15 cellular contexts compared by ENCODE assay signal in the genomic region with DNA sequence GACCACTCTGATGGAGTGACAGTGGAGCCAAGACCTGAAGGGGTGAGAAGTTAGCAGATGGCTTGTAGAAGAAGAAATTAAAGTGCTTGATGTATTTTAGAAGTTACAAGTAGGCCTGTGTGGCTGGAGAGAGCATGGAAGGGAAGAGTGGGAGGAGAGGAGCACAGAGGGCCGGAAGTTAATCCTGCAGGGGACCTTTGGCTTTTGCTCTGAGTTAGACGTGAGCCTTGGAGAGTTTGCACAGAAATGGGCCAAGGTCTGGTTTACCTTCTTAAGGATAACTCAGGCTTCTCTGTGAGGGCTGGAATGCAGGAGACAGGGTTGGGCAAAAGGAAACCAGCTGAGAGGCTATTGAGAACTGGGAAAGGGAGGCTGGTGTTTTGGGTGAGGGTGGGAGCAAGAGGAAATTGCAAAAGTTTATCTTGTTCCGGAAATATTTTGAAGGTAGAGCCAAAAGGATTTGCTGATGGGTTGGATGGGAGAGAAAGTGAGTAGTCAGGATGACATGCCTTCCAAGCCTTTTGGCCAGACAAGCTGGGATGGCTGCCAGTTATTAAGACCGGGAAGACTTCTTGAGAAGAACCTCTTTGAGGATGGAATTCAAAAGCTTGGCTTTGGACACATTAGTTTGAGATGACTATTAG. TPM values are rescaled to one million over a fixed set of nuclear protein-coding genes. Genes with fewer than 3 reads are reported as not detected.
A peak's percentile ranks its signal among the peaks of the same experiment; 100 is the strongest.
DNase-seq lines count a peak whose midpoint lies in the region; FAIRE-seq and TF ChIP-seq lines count a peak whose summit lies in the region.
"Had no signal": no experiment of that assay in that cellular context is flagged by ENCODE, and none has a peak within 500 bp of the region (broad histone marks: within the 10 kb centered on the region; RNA-seq: fewer than 3 reads in every experiment).

No MANE protein-coding gene starts in this region.

- no TSS peak for BruUV-seq in endothelial cell of umbilical vein (replicated peaks; lab: Mats Ljungman, UMichigan)

- H3K27ac Mint-ChIP-seq in progenitor cell of endocrine pancreas = no peak overlapping the region

- no peaks in the 10 kb centered on the region for H3K9me3 Mint-ChIP-seq in progenitor cell of endocrine pancreas (ENCODE audit: low read depth)

- DNase-seq in AG10803 (ENCODE audit: low read depth) (peak; percentile 87), NCI-H226 (peak; percentile 98), endothelial cell of umbilical vein (ENCODE audit: low read depth, low spot score) (peak; percentile 30), keratinocyte (ENCODE audit: low read depth, low spot score) (no peak), progenitor cell of endocrine pancreas (ENCODE audit: low spot score, unreplicated experiment) (no peak), NCI-H446 (lab: John Stamatoyannopoulos, UW) (no peak)
- DNase-seq in stimulated activated CD4-positive, alpha-beta T cell treated with anti-CD3 and anti-CD28 coated beads, Interleukin-15, amount 100 ng/mL, for 24 hours = no peak
- no peak for DNase-seq in stimulated activated CD4-positive, alpha-beta T cell treated with anti-CD3 and anti-CD28 coated beads, Interleukin-2, amount 100 ng/mL, for 24 hours
- DNase-seq: activated T-cell treated with anti-CD3 and anti-CD28 coated beads for 4 hours; effector CD4-positive, alpha-beta T cell; GDM1; NCI-H1417; NCI-H526 had no signal

- dilution Hi-C loops in endothelial cell of umbilical vein (cut with MboI; ENCODE audit: extremely low pct_ligation_motif_present, low sequenced_read_pairs) (loop anchor here (25.0 kb wide), 1 partner anchor 114 kb away; no protein-coding TSS in a partner anchor), keratinocyte (cut with MboI; ENCODE audit: extremely low pct_ligation_motif_present, low sequenced_read_pairs) (no loop called here)

- peaks cover 4% of the 10 kb centered on the region for H3K4me1 Mint-ChIP-seq in progenitor cell of endocrine pancreas (ENCODE audit: low read depth)

- no peaks in the 10 kb centered on the region for H3K79me2 ChIP-seq in endothelial cell of umbilical vein (ENCODE audit: control insufficient read depth, insufficient read depth, low read length)
- no peaks in the 10 kb centered on the region for H3K79me2 ChIP-seq in keratinocyte (ENCODE audit: control insufficient read depth, insufficient read depth, low read length)

- H3K27me3 ChIP-seq in endothelial cell of umbilical vein (ENCODE audit: control insufficient read depth in 2 of 2, insufficient read depth in 2 of 2, low read length in 2 of 2) (no peaks in the 10 kb centered on the region), keratinocyte (ENCODE audit: control insufficient read depth, extremely low read depth, insufficient read depth, low read length) (no peaks in the 10 kb centered on the region)

- CTCF ChIA-PET in endothelial cell of umbilical vein (lab: Charles Lee) = no interaction called here

- TF ChIP-seq POLR2A in endothelial cell of umbilical vein (IDR thresholded peaks at IDR 0.05; ENCODE audit: low read depth, low read length) = no peak

- H3K27me3 Mint-ChIP-seq in progenitor cell of endocrine pancreas = peaks cover 14% of the 10 kb centered on the region

- peak overlapping the region; percentile 23 for H3K4me2 ChIP-seq in endothelial cell of umbilical vein (ENCODE audit: insufficient read depth, low read length)
- H3K4me2 ChIP-seq in keratinocyte (ENCODE audit: control insufficient read depth, extremely low read depth, insufficient read depth, low read depth, low read length) = peak overlapping the region; percentile 9

- H3K4me3 Mint-ChIP-seq in progenitor cell of endocrine pancreas (ENCODE audit: low read depth) = no peak overlapping the region

- FAIRE-seq in endothelial cell of umbilical vein (lab: Jason Lieb, UNC) (peak; percentile 42), keratinocyte (lab: Jason Lieb, UNC) (peak; percentile 94)
- FAIRE-seq: GM18507 had no signal

- H2AFZ ChIP-seq in endothelial cell of umbilical vein (ENCODE audit: low read depth, low read length) (peak overlapping the region; percentile 1), keratinocyte (ENCODE audit: control insufficient read depth, low read length) (peak overlapping the region; percentile 28)

- H3K9me3 ChIP-seq in endothelial cell of umbilical vein (replicated peaks; ENCODE audit: control insufficient read depth, insufficient read depth, low read length) (no peaks in the 10 kb centered on the region), keratinocyte (ENCODE audit: control insufficient read depth, low read depth, low read length) (no peaks in the 10 kb centered on the region)

- H3K9ac ChIP-seq in endothelial cell of umbilical vein (replicated peaks; ENCODE audit: extremely low read depth, insufficient read depth, low read length) (no peak overlapping the region), keratinocyte (ENCODE audit: control insufficient read depth, extremely low read depth, insufficient read depth, low read length) (peak overlapping the region; percentile 10)

- no peak for TF ChIP-seq CTCF in AG10803 (conservative IDR thresholded peaks at IDR 0.05; ENCODE audit: low read length)
- TF ChIP-seq CTCF in endothelial cell of umbilical vein (IDR thresholded peaks at IDR 0.05; ENCODE audit: extremely low read depth in 1 of 2, insufficient read depth in 1 of 2, low read depth in 1 of 2, low read length in 2 of 2) = no peak
- no peak for TF ChIP-seq CTCF in keratinocyte (optimal IDR thresholded peaks at IDR 0.05 in 1 of 3, IDR thresholded peaks at IDR 0.05 in 1 of 3, conservative IDR thresholded peaks at IDR 0.05 in 1 of 3; ENCODE audit: extremely low read depth in 1 of 3, insufficient read depth in 2 of 3, low read length in 3 of 3)
- TF ChIP-seq CTCF in progenitor cell of endocrine pancreas (IDR thresholded peaks at IDR 0.05; ENCODE audit: unreplicated experiment) = no peak

- H3K27ac ChIP-seq in endothelial cell of umbilical vein (ENCODE audit: insufficient read depth, low read depth, low read length) (no peak overlapping the region), keratinocyte (ENCODE audit: control insufficient read depth, insufficient read depth, low read length) (peak overlapping the region; percentile 11)
- H3K27ac ChIP-seq: C4-2B had no signal

- H3K9me1 ChIP-seq in endothelial cell of umbilical vein (replicated peaks; ENCODE audit: control insufficient read depth, extremely low read depth, insufficient read depth, low read length) = no peaks in the 10 kb centered on the region
- H3K9me1 ChIP-seq in keratinocyte (ENCODE audit: control insufficient read depth, extremely low read depth, insufficient read depth, low read length) = no peaks in the 10 kb centered on the region

- POLR2A ChIA-PET in endothelial cell of umbilical vein (lab: Charles Lee) = no interaction called here

- H3K36me3 ChIP-seq in endothelial cell of umbilical vein (ENCODE audit: control insufficient read depth in 2 of 2, extremely low read depth in 1 of 2, insufficient read depth in 2 of 2, low read length in 2 of 2) (no peaks in the 10 kb centered on the region), keratinocyte (ENCODE audit: control insufficient read depth in 2 of 2, extremely low read depth in 1 of 2, insufficient read depth in 2 of 2, low read length in 2 of 2) (no peaks in the 10 kb centered on the region)

- intact Hi-C loops in endothelial cell of umbilical vein (cut with micrococcal nuclease) = no loop called here

- H3K4me3 ChIP-seq in AG10803 (ENCODE audit: low read length) = no peak overlapping the region
- H3K4me3 ChIP-seq in endothelial cell of umbilical vein (replicated peaks in 1 of 3; ENCODE audit: insufficient read depth in 1 of 3, low read depth in 1 of 3, low read length in 3 of 3) = no peak overlapping the region
- H3K4me3 ChIP-seq in keratinocyte (ENCODE audit: control insufficient read depth in 2 of 3, extremely low read depth in 1 of 3, insufficient read depth in 2 of 3, low read depth in 1 of 3, low read length in 3 of 3) = no peak overlapping the region

- H4K20me1 ChIP-seq in endothelial cell of umbilical vein (replicated peaks; ENCODE audit: control insufficient read depth, extremely low read depth, insufficient read depth, low read length) (no peaks in the 10 kb centered on the region), keratinocyte (ENCODE audit: control insufficient read depth, extremely low read depth, insufficient read depth, low read length) (no peaks in the 10 kb centered on the region)

- H3K36me3 Mint-ChIP-seq in progenitor cell of endocrine pancreas (ENCODE audit: insufficient read depth) = no peaks in the 10 kb centered on the region

- peaks cover 22% of the 10 kb centered on the region for H3K4me1 ChIP-seq in endothelial cell of umbilical vein (ENCODE audit: control insufficient read depth, extremely low read depth, insufficient read depth, low read length)
- H3K4me1 ChIP-seq in keratinocyte (ENCODE audit: control insufficient read depth, extremely low read depth, insufficient read depth, low read length) = peaks cover 32% of the 10 kb centered on the region

RNA-seq across cellular contexts. Expression of a gene that starts 17.5 kb away (rescaled TPM):
- total RNA-seq in endothelial cell of umbilical vein = 21.9 and 42.6 TPM in 2 replicates
- 20.7 and 21.8 TPM in 2 replicates for polyA plus RNA-seq in endothelial cell of umbilical vein
- polyA plus RNA-seq in endothelial cell of umbilical vein (2011; cell fraction: cytosol; rRNA removed) = 20.4 and 21.6 TPM in 2 replicates
- 9.3 and 11.9 TPM in 2 replicates for polyA plus RNA-seq in endothelial cell of umbilical vein (2011; cell fraction: nucleus; rRNA removed)
- polyA plus RNA-seq in endothelial cell of umbilical vein (2012) = 68.7 and 80.5 TPM in 2 replicates
- 63.3 and 82.4 TPM in 2 replicates for polyA minus RNA-seq in endothelial cell of umbilical vein
- not detected for polyA minus RNA-seq in endothelial cell of umbilical vein (2011; cell fraction: cytosol; rRNA and poly(A)+ RNA removed)
- 11.8 and 23.2 TPM in 2 replicates for polyA minus RNA-seq in endothelial cell of umbilical vein (2011; cell fraction: nucleus; rRNA and poly(A)+ RNA removed)
- 131 to 197 TPM (median 182 TPM) in 3 replicates for polyA plus RNA-seq in keratinocyte
- polyA plus RNA-seq in keratinocyte (2011; ENCODE audit: low read depth) = 54.0 TPM
- polyA plus RNA-seq in keratinocyte (2011; cell fraction: cytosol; rRNA removed) = 32.6 and 69.3 TPM in 2 replicates
- polyA plus RNA-seq in keratinocyte (2011; cell fraction: nucleus; rRNA removed) = 196 and 224 TPM in 2 replicates
- 66.0 and 89.2 TPM in 2 replicates for polyA plus RNA-seq in keratinocyte (2012; ENCODE audit: low replicate concordance)
- 109 to 247 TPM (median 242 TPM) in 3 replicates for polyA minus RNA-seq in keratinocyte
- polyA minus RNA-seq in keratinocyte (2011; cell fraction: cytosol; rRNA and poly(A)+ RNA removed) = 53.7 TPM
- 156 and 362 TPM in 2 replicates for polyA minus RNA-seq in keratinocyte (2011; cell fraction: nucleus; rRNA and poly(A)+ RNA removed)
- 6.5 and 10.0 TPM in 2 replicates for total RNA-seq in progenitor cell of endocrine pancreas

RNA-seq across cellular contexts. Expression of a gene that starts 48.5 kb away (rescaled TPM):
- not detected in 2 replicates for total RNA-seq in endothelial cell of umbilical vein
- not detected in 2 replicates for polyA plus RNA-seq in endothelial cell of umbilical vein
- polyA plus RNA-seq in endothelial cell of umbilical vein (2011; cell fraction: cytosol; rRNA removed) = not detected in 2 replicates
- not detected in 2 replicates for polyA plus RNA-seq in endothelial cell of umbilical vein (2011; cell fraction: nucleus; rRNA removed)
- polyA plus RNA-seq in endothelial cell of umbilical vein (2012) = not detected in 2 replicates
- polyA minus RNA-seq in endothelial cell of umbilical vein = not detected in 2 replicates
- polyA minus RNA-seq in endothelial cell of umbilical vein (2011; cell fraction: cytosol; rRNA and poly(A)+ RNA removed) = not detected
- not detected in 2 replicates for polyA minus RNA-seq in endothelial cell of umbilical vein (2011; cell fraction: nucleus; rRNA and poly(A)+ RNA removed)
- not detected in 3 replicates for polyA plus RNA-seq in keratinocyte
- polyA plus RNA-seq in keratinocyte (2011; ENCODE audit: low read depth) = not detected
- not detected in 2 replicates for polyA plus RNA-seq in keratinocyte (2011; cell fraction: cytosol; rRNA removed)
- polyA plus RNA-seq in keratinocyte (2011; cell fraction: nucleus; rRNA removed) = not detected in 2 replicates
- not detected in 2 replicates for polyA plus RNA-seq in keratinocyte (2012; ENCODE audit: low replicate concordance)
- polyA minus RNA-seq in keratinocyte = not detected in 3 replicates
- polyA minus RNA-seq in keratinocyte (2011; cell fraction: cytosol; rRNA and poly(A)+ RNA removed) = not detected
- not detected in 2 replicates for polyA minus RNA-seq in keratinocyte (2011; cell fraction: nucleus; rRNA and poly(A)+ RNA removed)
- total RNA-seq in progenitor cell of endocrine pancreas = 1.2 and 1.7 TPM in 2 replicates

Comparison
In these comparisons a context has a peak if more than half of its experiments do, and no peak if none do; other contexts are left out.
1. DNase-seq: peak in AG10803 (single experiment), NCI-H226 (single experiment) and endothelial cell of umbilical vein (single experiment); none in keratinocyte (single experiment), stimulated activated CD4-positive, alpha-beta T cell treated with anti-CD3 and anti-CD28 coated beads, Interleukin-15, amount 100 ng/mL, for 24 hours (single experiment), progenitor cell of endocrine pancreas (single experiment), NCI-H446 (0 of 2) and stimulated activated CD4-positive, alpha-beta T cell treated with anti-CD3 and anti-CD28 coated beads, Interleukin-2, amount 100 ng/mL, for 24 hours (0 of 2).